ENCODE assay signal across 9 cellular contexts in the genomic region with DNA sequence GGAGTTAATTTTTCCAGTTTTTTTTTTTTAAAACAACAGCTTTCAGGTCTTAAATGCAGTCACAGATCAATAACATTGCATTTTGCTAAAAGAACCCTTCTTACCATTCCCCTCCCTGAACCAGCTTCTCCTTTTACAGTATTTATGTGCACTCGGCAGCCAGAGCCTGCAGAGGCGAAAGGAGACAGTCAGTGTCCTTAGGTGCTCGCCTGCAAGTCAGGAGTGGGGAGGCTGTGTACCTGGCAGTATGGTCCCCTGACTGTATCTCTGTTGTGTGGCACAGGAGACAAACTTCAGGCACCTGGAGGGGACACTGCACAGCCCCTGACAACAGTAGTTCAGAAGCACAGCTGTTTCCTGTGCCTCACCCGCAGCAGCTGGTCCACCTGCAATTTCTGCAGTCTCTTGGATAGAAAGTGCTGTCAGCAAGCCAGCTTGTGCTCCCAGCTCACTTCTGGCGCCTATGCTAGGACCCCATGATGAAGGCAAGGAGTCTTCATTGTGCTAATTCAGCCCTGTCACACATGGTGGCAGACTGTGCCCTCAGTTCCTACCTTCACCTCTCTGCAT.
DNase-seq lines count a peak whose midpoint lies in the region; ATAC-seq and TF ChIP-seq lines count a peak whose summit lies in the region.
"Had no signal": no experiment of that assay in that cellular context is flagged by ENCODE, and none has a peak within 500 bp of the region (broad histone marks: within the 10 kb centered on the region; RNA-seq: fewer than 3 reads in every experiment).

No MANE protein-coding gene starts in this region.

- no peaks in the 10 kb centered on the region for H3K27me3 Mint-ChIP-seq in endothelial cell (ENCODE audit: unreplicated experiment)

- no peaks in the 10 kb centered on the region for H3K9me3 Mint-ChIP-seq in stimulated activated effector memory CD8-positive, alpha-beta T cell treated with anti-CD3 and anti-CD28 coated beads, Interleukin-12 subunit alpha, Interleukin-12 subunit beta, amount 100 ng/mL, for 72 hours
- no peaks in the 10 kb centered on the region for H3K9me3 Mint-ChIP-seq in endothelial cell (ENCODE audit: unreplicated experiment)

- H3K4me1 Mint-ChIP-seq in stimulated activated effector memory CD8-positive, alpha-beta T cell treated with anti-CD3 and anti-CD28 coated beads, Interleukin-12 subunit alpha, Interleukin-12 subunit beta, amount 100 ng/mL, for 72 hours: no peaks in the 10 kb centered on the region
- H3K4me1 Mint-ChIP-seq in endothelial cell (ENCODE audit: unreplicated experiment): peaks cover 8% of the 10 kb centered on the region

- no peak for TF ChIP-seq CTCF in endothelial cell (IDR thresholded peaks at IDR 0.05; ENCODE audit: unreplicated experiment)

- peak; percentile 80 for ATAC-seq in HG02763 (IDR thresholded peaks at IDR 0.05; ENCODE audit: unreplicated experiment)
- peak; percentile 39 for ATAC-seq in stimulated activated effector memory CD8-positive, alpha-beta T cell treated with anti-CD3 and anti-CD28 coated beads, Interleukin-12 subunit alpha, Interleukin-12 subunit beta, amount 100 ng/mL, for 72 hours
- ATAC-seq in HG02884 (IDR thresholded peaks at IDR 0.05; ENCODE audit: unreplicated experiment): no peak
- ATAC-seq: left cardiac atrium had no signal

- no peak overlapping the region for H3K27ac Mint-ChIP-seq in stimulated activated effector memory CD8-positive, alpha-beta T cell treated with anti-CD3 and anti-CD28 coated beads, Interleukin-12 subunit alpha, Interleukin-12 subunit beta, amount 100 ng/mL, for 72 hours
- no peak overlapping the region for H3K27ac Mint-ChIP-seq in endothelial cell (ENCODE audit: unreplicated experiment)

- H3K4me3 Mint-ChIP-seq in stimulated activated effector memory CD8-positive, alpha-beta T cell treated with anti-CD3 and anti-CD28 coated beads, Interleukin-12 subunit alpha, Interleukin-12 subunit beta, amount 100 ng/mL, for 72 hours: no peak overlapping the region
- no peak overlapping the region for H3K4me3 Mint-ChIP-seq in endothelial cell (ENCODE audit: unreplicated experiment)

- DNase-seq in NCI-H510A treated with DMSO at 0.1 percent for 48 hours (lab: John Stamatoyannopoulos, UW) (peak; percentile 34), NCI-H510A (lab: John Stamatoyannopoulos, UW) (no peak), NCI-H1092 (lab: John Stamatoyannopoulos, UW) (peak; percentile 29), endothelial cell (ENCODE audit: low spot score) (no peak), OCI-M1 (lab: John Stamatoyannopoulos, UW) (no peak)
- no peak for DNase-seq in stimulated activated effector memory CD8-positive, alpha-beta T cell treated with anti-CD3 and anti-CD28 coated beads, Interleukin-12 subunit alpha, Interleukin-12 subunit beta, amount 100 ng/mL, for 72 hours (ENCODE audit: low spot score in 2 of 2)
- DNase-seq: left cardiac atrium had no signal

- H3K36me3 Mint-ChIP-seq in stimulated activated effector memory CD8-positive, alpha-beta T cell treated with anti-CD3 and anti-CD28 coated beads, Interleukin-12 subunit alpha, Interleukin-12 subunit beta, amount 100 ng/mL, for 72 hours: no peaks in the 10 kb centered on the region
- no peaks in the 10 kb centered on the region for H3K36me3 Mint-ChIP-seq in endothelial cell (ENCODE audit: low read depth, unreplicated experiment)

Comparison
In these comparisons a context has a peak if more than half of its experiments do, and no peak if none do; other contexts are left out.
1. DNase-seq: peak in NCI-H510A treated with DMSO at 0.1 percent for 48 hours (single experiment) and NCI-H1092 (single experiment); none in NCI-H510A (single experiment), stimulated activated effector memory CD8-positive, alpha-beta T cell treated with anti-CD3 and anti-CD28 coated beads, Interleukin-12 subunit alpha, Interleukin-12 subunit beta, amount 100 ng/mL, for 72 hours (0 of 2), endothelial cell (single experiment) and OCI-M1 (single experiment).